ENCODE assay signal across 11 cellular contexts in genomic region chr18:63002803-63003445, GRCh38.
DNase-seq lines count a peak whose midpoint lies in the region; ATAC-seq, FAIRE-seq and TF ChIP-seq lines count a peak whose summit lies in the region.
"Had no signal": no experiment of that assay in that cellular context is flagged by ENCODE, and none has a peak within 500 bp of the region (broad histone marks: within the 10 kb centered on the region; RNA-seq: fewer than 3 reads in every experiment).

No MANE protein-coding gene starts in this region.

- no peak for DNase-seq in K562 (ENCODE audit: extremely low read depth in 1 of 4, low spot score in 3 of 4)
- peak; percentile 55 for DNase-seq in mesendoderm
- peak; percentile 66 for DNase-seq in retinal pigment epithelial cell (ENCODE audit: low read depth)
- no peak for DNase-seq in DMS53 (lab: John Stamatoyannopoulos, UW)
- DNase-seq in hippocampal formation (lab: John Stamatoyannopoulos, UW), result no peak
- DNase-seq in NAMALWA (ENCODE audit: low spot score), result no peak
- DNase-seq: CD8-positive, alpha-beta T cell; COR-L47; HCEC 1CT; HFFc6 had no signal

- TF ChIP-seq EP300 in K562 (IDR thresholded peaks at IDR 0.05; ENCODE audit: low read length), result no peak

- H2AK5ac ChIP-seq in mesendoderm (ENCODE audit: low read length), result no peak overlapping the region

- intact Hi-C loops in K562 (cut with micrococcal nuclease), result no loop called here

- no peak overlapping the region for H3K4ac ChIP-seq in mesendoderm (ENCODE audit: low read depth, low read length)

- H3K27me3 ChIP-seq in K562 (ENCODE audit: control insufficient read depth in 2 of 2, insufficient read depth in 2 of 2, low read length in 2 of 2) (peaks cover 0 to 5% of the 10 kb centered on the region in 2 experiments; a peak in 1 of 5 replicates), mesendoderm (ENCODE audit: insufficient read depth, low read length, poor library complexity) (no peaks in the 10 kb centered on the region)

- H3K4me2 ChIP-seq in K562 (ENCODE audit: insufficient read depth, low read length) (no peak overlapping the region), mesendoderm (ENCODE audit: low read length) (no peak overlapping the region)

- no peaks in the 10 kb centered on the region for H3K9me1 ChIP-seq in K562 (ENCODE audit: control insufficient read depth, insufficient read depth, low read length)

- H3K79me2 ChIP-seq in K562 (ENCODE audit: control insufficient read depth, insufficient read depth, low read length) (no peaks in the 10 kb centered on the region), mesendoderm (ENCODE audit: control insufficient read depth, insufficient read depth, low read length) (no peaks in the 10 kb centered on the region)

- TF ChIP-seq POLR2A in K562 (conservative IDR thresholded peaks at IDR 0.05), result no peak

- no peak overlapping the region; a peak in 1 of 4 replicates for H3K9ac ChIP-seq in K562 (ENCODE audit: insufficient read depth in 1 of 2, low read depth in 2 of 2, low read length in 2 of 2)
- no peak overlapping the region for H3K9ac ChIP-seq in mesendoderm (ENCODE audit: low read length)

- H3K4me3 ChIP-seq in K562, result no peak overlapping the region
- no peak overlapping the region for H3K4me3 ChIP-seq in mesendoderm (ENCODE audit: low read length)
- no peak overlapping the region for H3K4me3 ChIP-seq in retinal pigment epithelial cell (ENCODE audit: low read length)

- no peak overlapping the region for H3K56ac ChIP-seq in mesendoderm (ENCODE audit: low read length)

- ATAC-seq in K562, result no peak
- ATAC-seq: CD8-positive, alpha-beta T cell had no signal

- WGBS in K562 (ENCODE audit: insufficient coverage, low coverage, missing lambda C conversion rate), result 47% methylated on average over 6 of the region's 9 CpGs
- WGBS in mesendoderm (ENCODE audit: extremely low coverage, insufficient coverage, low lambda C conversion rate), result no CpG with 5 or more reads among the region's 9 CpGs

- CTCF ChIA-PET in K562 (lab: Yijun Ruan, JAX; ENCODE audit: low intra/inter-chr PET ratio), result no interaction called here

- POLR2A ChIA-PET in K562 (lab: Yijun Ruan, JAX), result no interaction called here

- H4K5ac ChIP-seq in mesendoderm (ENCODE audit: low read length), result no peak overlapping the region

- no peaks in the 10 kb centered on the region for H3K36me3 ChIP-seq in K562 (ENCODE audit: control insufficient read depth, insufficient read depth, low read length)
- H3K36me3 ChIP-seq in mesendoderm (ENCODE audit: control insufficient read depth, insufficient read depth, low read length), result no peaks in the 10 kb centered on the region

- FAIRE-seq in K562 (lab: Jason Lieb, UNC), result no peak

- H3K4me1 ChIP-seq in K562 (replicated peaks in 1 of 2; ENCODE audit: control insufficient read depth in 2 of 2, insufficient read depth in 2 of 2, low read length in 2 of 2), result peaks cover 0 to 4% of the 10 kb centered on the region in 2 experiments; a peak in 2 of 5 replicates
- no peaks in the 10 kb centered on the region for H3K4me1 ChIP-seq in mesendoderm (ENCODE audit: control insufficient read depth, low read depth, low read length)

- H4K20me1 ChIP-seq in K562 (replicated peaks; ENCODE audit: control insufficient read depth, insufficient read depth, low read length), result no peaks in the 10 kb centered on the region

- H2AFZ ChIP-seq in K562 (ENCODE audit: low read depth, low read length), result peak overlapping the region; percentile 12; the same call in 1 of the 2 replicates

- H2BK120ac ChIP-seq in mesendoderm (ENCODE audit: low read depth, low read length), result no peak overlapping the region

- H3K9me3 ChIP-seq in K562 (replicated peaks; ENCODE audit: control insufficient read depth, insufficient read depth, low read depth, low read length), result no peaks in the 10 kb centered on the region

- no peak overlapping the region for H2BK5ac ChIP-seq in mesendoderm (ENCODE audit: low read length)

- in situ Hi-C loops in K562 (cut with MboI), result loop anchor here (25.0 kb wide), 1 partner anchor 834 kb away; no protein-coding TSS in a partner anchor

- no peaks in the 10 kb centered on the region for H3K79me1 ChIP-seq in mesendoderm (ENCODE audit: low read length)

- no peak overlapping the region for H4K8ac ChIP-seq in mesendoderm (ENCODE audit: low read depth, low read length)

- TF ChIP-seq CTCF in K562 (IDR thresholded peaks at IDR 0.05 in 2 of 3, conservative IDR thresholded peaks at IDR 0.05 in 1 of 3; ENCODE audit: insufficient read depth in 2 of 3, low read depth in 1 of 3, low read length in 3 of 3), result no peak
- no peak for TF ChIP-seq CTCF in retinal pigment epithelial cell (conservative IDR thresholded peaks at IDR 0.05; ENCODE audit: low read depth, low read length)

- H3K18ac ChIP-seq in mesendoderm (ENCODE audit: low read length), result no peak overlapping the region

- no peak overlapping the region for H3K27ac ChIP-seq in K562 (ENCODE audit: extremely low read depth, low read depth, low read length)
- H3K27ac ChIP-seq in mesendoderm (ENCODE audit: low read depth, low read length), result no peak overlapping the region
- H3K27ac ChIP-seq: HL-60 had no signal

- no peak overlapping the region for H3K23ac ChIP-seq in mesendoderm (ENCODE audit: low read length)

- no peak overlapping the region for H2BK15ac ChIP-seq in mesendoderm (replicated peaks; ENCODE audit: low read depth)

- no TSS peak for BruUV-seq in K562 (replicated peaks; lab: Mats Ljungman, UMichigan)

- no peak for TF ChIP-seq RAD21 in K562 (CRISPR knock-in tag; conservative IDR thresholded peaks at IDR 0.05 in 1 of 2, IDR thresholded peaks at IDR 0.05 in 1 of 2)

TF ChIP-seq in K562, 482 proteins besides CTCF, POLR2A, EP300 and RAD21 (continues in another document):
- no peak for TF ChIP-seq FIP1L1 (IDR thresholded peaks at IDR 0.05; ENCODE audit: low read depth, low read length, poor library complexity, severe bottlenecking)
- no peak for TF ChIP-seq CBX2 (IDR thresholded peaks at IDR 0.05; ENCODE audit: insufficient read depth, low read length, poor library complexity, severe bottlenecking)
- TF ChIP-seq HBP1 (CRISPR knock-in tag; IDR thresholded peaks at IDR 0.05), result no peak
- TF ChIP-seq THAP12 (CRISPR knock-in tag; IDR thresholded peaks at IDR 0.05), result no peak
- TF ChIP-seq ZNF146 (CRISPR knock-in tag; IDR thresholded peaks at IDR 0.05; ENCODE audit: unreplicated experiment), result no peak
- TF ChIP-seq MTA3 (IDR thresholded peaks at IDR 0.05; ENCODE audit: borderline replicate concordance), result no peak
- TF ChIP-seq HOMEZ (CRISPR knock-in tag; IDR thresholded peaks at IDR 0.05), result no peak
- no peak for TF ChIP-seq HDAC8 (tag; IDR thresholded peaks at IDR 0.05)
- no peak for TF ChIP-seq THRA (IDR thresholded peaks at IDR 0.05)
- TF ChIP-seq EP400 (IDR thresholded peaks at IDR 0.05), result no peak
- no peak for TF ChIP-seq E2F3 (CRISPR knock-in tag; IDR thresholded peaks at IDR 0.05)
- no peak for TF ChIP-seq ZNF354B (CRISPR knock-in tag; IDR thresholded peaks at IDR 0.05)
- no peak for TF ChIP-seq ZNF79 (CRISPR knock-in tag; IDR thresholded peaks at IDR 0.05; ENCODE audit: low read depth)

Comparison
In these comparisons a context has a peak if more than half of its experiments do, and no peak if none do; other contexts are left out.
1. DNase-seq: peak in mesendoderm (single experiment) and retinal pigment epithelial cell (single experiment); none in K562 (0 of 4), DMS53 (single experiment), hippocampal formation (0 of 2) and NAMALWA (single experiment).